ENCODE assay signal across 1 cellular context in the genomic region with DNA sequence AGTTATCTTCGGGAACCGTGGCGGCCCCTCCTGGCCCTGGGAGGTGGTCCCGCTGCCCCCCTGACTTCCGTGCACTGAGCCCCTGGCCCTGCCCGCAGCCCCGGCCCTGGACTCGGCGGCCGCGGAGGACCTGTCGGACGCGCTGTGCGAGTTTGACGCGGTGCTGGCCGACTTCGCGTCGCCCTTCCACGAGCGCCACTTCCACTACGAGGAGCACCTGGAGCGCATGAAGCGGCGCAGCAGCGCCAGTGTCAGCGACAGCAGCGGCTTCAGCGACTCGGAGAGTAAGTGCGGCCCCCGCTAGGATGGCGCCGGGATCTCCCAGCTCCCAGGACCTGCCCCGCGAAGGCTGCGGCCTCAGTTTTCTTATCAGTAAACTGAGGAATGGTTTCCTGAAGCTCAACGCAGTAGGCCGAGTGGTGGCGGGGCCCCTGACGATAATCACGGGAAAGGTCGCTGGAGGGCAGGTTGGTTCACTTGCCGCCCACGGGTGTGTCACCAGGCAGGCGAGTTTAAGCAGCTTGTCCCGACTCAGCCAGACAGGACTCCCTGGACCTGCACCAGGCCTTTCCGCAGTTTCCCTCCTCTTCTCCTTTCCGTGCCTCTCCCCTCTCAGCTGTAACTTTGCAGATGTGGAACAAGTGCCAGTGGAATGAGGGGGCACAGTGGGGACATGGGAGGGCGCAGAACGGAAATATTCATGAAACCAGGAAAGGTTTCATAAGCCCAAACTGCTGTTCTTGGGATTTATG.
TF ChIP-seq lines count a peak whose summit lies in the region.

No MANE protein-coding gene starts in this region.

TF ChIP-seq in SK-N-SH treated with all-trans-retinoic acid at 6 μM for 48 hours, 23 proteins besides CTCF, POLR2A, EP300 and RAD21 (continued from another document):
- TF ChIP-seq, protein P1, sequence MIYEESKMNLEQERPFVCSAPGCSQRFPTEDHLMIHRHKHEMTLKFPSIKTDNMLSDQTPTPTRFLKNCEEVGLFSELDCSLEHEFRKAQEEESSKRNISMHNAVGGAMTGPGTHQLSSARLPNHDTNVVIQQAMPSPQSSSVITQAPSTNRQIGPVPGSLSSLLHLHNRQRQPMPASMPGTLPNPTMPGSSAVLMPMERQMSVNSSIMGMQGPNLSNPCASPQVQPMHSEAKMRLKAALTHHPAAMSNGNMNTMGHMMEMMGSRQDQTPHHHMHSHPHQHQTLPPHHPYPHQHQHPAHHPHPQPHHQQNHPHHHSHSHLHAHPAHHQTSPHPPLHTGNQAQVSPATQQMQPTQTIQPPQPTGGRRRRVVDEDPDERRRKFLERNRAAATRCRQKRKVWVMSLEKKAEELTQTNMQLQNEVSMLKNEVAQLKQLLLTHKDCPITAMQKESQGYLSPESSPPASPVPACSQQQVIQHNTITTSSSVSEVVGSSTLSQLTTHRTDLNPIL (CRISPR knock-in tag; IDR thresholded peaks at IDR 0.05; ENCODE audit: low read depth), result no peak
- no peak for TF ChIP-seq ZFP30 (CRISPR knock-in tag; IDR thresholded peaks at IDR 0.05)
- no peak for TF ChIP-seq ZC3H10 (CRISPR knock-in tag; IDR thresholded peaks at IDR 0.05)
TF ChIP-seq in SK-N-SH treated with all-trans-retinoic acid at 6 μM for 48 hours: peak in this region for 0.
